Comparison of ENCODE assay signal across 12 cellular contexts in the genomic region with DNA sequence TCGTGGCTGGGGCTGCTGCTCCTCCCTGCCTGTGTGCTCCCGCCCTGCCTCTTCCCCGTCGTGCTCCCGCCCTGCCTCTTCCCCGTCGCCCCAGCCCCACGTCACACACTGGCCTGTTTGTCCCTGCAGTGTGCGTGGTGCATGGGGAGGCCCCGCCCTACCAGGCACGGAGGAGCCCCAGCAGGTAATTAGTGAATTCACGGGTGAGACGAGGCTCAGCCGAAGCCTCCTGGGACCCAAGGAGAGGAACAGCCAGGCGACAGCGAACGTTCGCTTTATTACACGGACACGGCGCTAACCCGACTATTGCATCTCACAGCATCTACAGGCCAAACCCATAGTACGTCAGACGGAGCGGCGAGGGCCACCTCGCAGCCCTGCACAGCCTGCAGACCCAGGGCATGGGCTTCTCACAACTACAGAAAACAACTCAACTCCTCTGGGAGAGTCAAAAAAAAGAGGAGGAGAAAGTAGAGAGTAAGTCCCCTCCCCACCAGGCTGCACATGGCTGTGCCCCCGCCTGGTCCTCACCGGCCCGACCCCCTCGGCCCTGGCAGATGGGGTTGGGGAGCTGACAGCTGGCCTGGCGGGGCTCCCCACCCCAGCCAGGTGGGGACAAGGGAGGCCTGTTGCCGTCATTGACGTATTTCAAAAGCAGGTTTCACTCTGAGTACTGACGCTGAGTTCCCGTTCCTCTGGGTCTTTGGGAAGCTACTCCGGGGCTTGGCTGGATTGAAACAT. TPM values are rescaled to one million over a fixed set of nuclear protein-coding genes. Genes with fewer than 3 reads are reported as not detected.
DNase-seq lines count a peak whose midpoint lies in the region; ATAC-seq, FAIRE-seq and TF ChIP-seq lines count a peak whose summit lies in the region.
"Had no signal": no experiment of that assay in that cellular context is flagged by ENCODE, and none has a peak within 500 bp of the region (broad histone marks: within the 10 kb centered on the region; RNA-seq: fewer than 3 reads in every experiment).

No MANE protein-coding gene starts in this region.

- no peak for DNase-seq in T-helper 1 cell
- DNase-seq in Karpas-422: peak; percentile 59
- no peak for DNase-seq in activated B cell treated with CpG ODN at 0.5 μM for 24 hours
- DNase-seq in pancreas: no peak
- no peak for DNase-seq in ACHN
- no peak for DNase-seq in effector memory CD4-positive, alpha-beta T cell
- no peak for DNase-seq in cerebellar cortex (ENCODE audit: low spot score)
- DNase-seq: amygdala had no signal

- H3K4me1 ChIP-seq in Karpas-422 (ENCODE audit: low read length) (peaks cover 9% of the 10 kb centered on the region), pancreas (no peaks in the 10 kb centered on the region)
- no peaks in the 10 kb centered on the region for H3K4me1 ChIP-seq in effector memory CD4-positive, alpha-beta T cell (ENCODE audit: control insufficient read depth, insufficient read depth, low read length, poor library complexity, severe bottlenecking)

- H3K36me3 Mint-ChIP-seq in T-helper 1 cell treated with Interleukin-12 subunit alpha and Interleukin-12 subunit beta and Interleukin-4 antibody, amounts not matched to agents 30 μg/mL and 1 μg/mL, for 36 hours (ENCODE audit: low read depth): no peaks in the 10 kb centered on the region
- H3K36me3 Mint-ChIP-seq in activated B cell treated with CpG ODN at 0.5 μM for 24 hours (ENCODE audit: low read depth): peaks cover 15% of the 10 kb centered on the region

- H4K20me1 ChIP-seq in Karpas-422 (ENCODE audit: insufficient read depth, low read depth, low read length): no peaks in the 10 kb centered on the region

- CTCF ChIA-PET in activated B cell treated with CpG ODN at 0.5 μM for 24 hours (lab: Charles Lee): no interaction called here

- no peak overlapping the region for H3K27ac ChIP-seq in Karpas-422 (ENCODE audit: low read length)
- no peak overlapping the region for H3K27ac ChIP-seq in pancreas
- no peak overlapping the region for H3K27ac ChIP-seq in effector memory CD4-positive, alpha-beta T cell (ENCODE audit: insufficient read depth, low read length, poor library complexity, severe bottlenecking)

- TF ChIP-seq CTCF in activated B cell treated with CpG ODN at 0.5 μM for 24 hours (IDR thresholded peaks at IDR 0.05): no peak
- no peak for TF ChIP-seq CTCF in pancreas (IDR thresholded peaks at IDR 0.05)

- POLR2A ChIA-PET in activated B cell treated with CpG ODN at 0.5 μM for 24 hours (lab: Charles Lee): interaction anchor here (0.7 kb wide), 1 partner anchor 16 kb away, joined by 6 read pairs; no protein-coding TSS in a partner anchor

- ATAC-seq in activated B cell treated with CpG ODN at 0.5 μM for 24 hours (ENCODE audit: low read depth) (peak; percentile 72), pancreas (peak in 3 of 4 donors; percentile 27 to 54 (median 28))

- H3K36me3 ChIP-seq in Karpas-422 (ENCODE audit: insufficient read depth, low read length): no peaks in the 10 kb centered on the region
- no peaks in the 10 kb centered on the region for H3K36me3 ChIP-seq in pancreas
- no peaks in the 10 kb centered on the region for H3K36me3 ChIP-seq in effector memory CD4-positive, alpha-beta T cell (ENCODE audit: control insufficient read depth, insufficient read depth, low read length)

- H3K9me2 ChIP-seq in Karpas-422 (replicated peaks; ENCODE audit: insufficient read depth, low read length): no peaks in the 10 kb centered on the region

- intact Hi-C loops in activated B cell treated with CpG ODN at 0.5 μM for 24 hours (cut with micrococcal nuclease): no loop called here
- intact Hi-C loops in pancreas (cut with DNase I): no loop called here

- peaks cover 2% of the 10 kb centered on the region for H3K4me1 Mint-ChIP-seq in T-helper 1 cell treated with Interleukin-12 subunit alpha and Interleukin-12 subunit beta and Interleukin-4 antibody, amounts not matched to agents 30 μg/mL and 1 μg/mL, for 36 hours (ENCODE audit: low read depth)
- H3K4me1 Mint-ChIP-seq in activated B cell treated with CpG ODN at 0.5 μM for 24 hours: peaks cover 14% of the 10 kb centered on the region

- no peaks in the 10 kb centered on the region for H3K9me3 Mint-ChIP-seq in T-helper 1 cell treated with Interleukin-12 subunit alpha and Interleukin-12 subunit beta and Interleukin-4 antibody, amounts not matched to agents 30 μg/mL and 1 μg/mL, for 36 hours
- H3K9me3 Mint-ChIP-seq in activated B cell treated with CpG ODN at 0.5 μM for 24 hours: no peaks in the 10 kb centered on the region

- no peak overlapping the region; the same call in 1 of the 2 replicates for H2AFZ ChIP-seq in Karpas-422 (ENCODE audit: low read length)

- H3K4me3 ChIP-seq in Karpas-422 (ENCODE audit: low read length) (no peak overlapping the region), pancreas (no peak overlapping the region)
- H3K4me3 ChIP-seq in effector memory CD4-positive, alpha-beta T cell (ENCODE audit: insufficient read depth, low read depth, low read length, poor library complexity, severe bottlenecking): no peak overlapping the region

- H3K4me2 ChIP-seq in Karpas-422 (ENCODE audit: low read depth, low read length, poor library complexity, severe bottlenecking): peak overlapping the region; percentile 41

- peaks cover 3% of the 10 kb centered on the region for H3K27me3 Mint-ChIP-seq in T-helper 1 cell treated with Interleukin-12 subunit alpha and Interleukin-12 subunit beta and Interleukin-4 antibody, amounts not matched to agents 30 μg/mL and 1 μg/mL, for 36 hours (ENCODE audit: low read depth)
- peaks cover 16% of the 10 kb centered on the region for H3K27me3 Mint-ChIP-seq in activated B cell treated with CpG ODN at 0.5 μM for 24 hours

- no peak for FAIRE-seq in pancreas (lab: Jason Lieb, UNC)
- FAIRE-seq: endometrium had no signal

- 31 to 35% methylated on average over 35 to 37 of the region's 37 CpGs for WGBS in pancreas, 2 donors

- no peaks in the 10 kb centered on the region for H3K79me2 ChIP-seq in Karpas-422 (ENCODE audit: low read length)

- in situ Hi-C loops in ACHN (cut with HindIII; ENCODE audit: low pct_ligation_motif_present, low pct_unique_long_range_greater_than_20kb, low sequenced_read_pairs): loop anchor here (25.0 kb wide), 1 partner anchor 108 kb away; no protein-coding TSS in a partner anchor

- H3K27me3 ChIP-seq in Karpas-422 (ENCODE audit: low read length) (no peaks in the 10 kb centered on the region; the same call in 1 of the 2 replicates), pancreas (no peaks in the 10 kb centered on the region)
- peaks cover 12% of the 10 kb centered on the region for H3K27me3 ChIP-seq in effector memory CD4-positive, alpha-beta T cell (replicated peaks; ENCODE audit: control insufficient read depth, insufficient read depth, low read length, poor library complexity, severe bottlenecking)

- H3K9me3 ChIP-seq in Karpas-422 (ENCODE audit: low read length): no peaks in the 10 kb centered on the region
- no peaks in the 10 kb centered on the region for H3K9me3 ChIP-seq in pancreas
- H3K9me3 ChIP-seq in effector memory CD4-positive, alpha-beta T cell (ENCODE audit: control insufficient read depth, low read length): no peaks in the 10 kb centered on the region

- peak overlapping the region; percentile 36 for H3K27ac Mint-ChIP-seq in T-helper 1 cell treated with Interleukin-12 subunit alpha and Interleukin-12 subunit beta and Interleukin-4 antibody, amounts not matched to agents 30 μg/mL and 1 μg/mL, for 36 hours
- H3K27ac Mint-ChIP-seq in activated B cell treated with CpG ODN at 0.5 μM for 24 hours: no peak overlapping the region

- peak overlapping the region; percentile 24; the same call in 1 of the 2 replicates for H3K9ac ChIP-seq in Karpas-422 (ENCODE audit: low read length)

- no peak overlapping the region for H3K4me3 Mint-ChIP-seq in T-helper 1 cell treated with Interleukin-12 subunit alpha and Interleukin-12 subunit beta and Interleukin-4 antibody, amounts not matched to agents 30 μg/mL and 1 μg/mL, for 36 hours
- peak overlapping the region; percentile 52 for H3K4me3 Mint-ChIP-seq in activated B cell treated with CpG ODN at 0.5 μM for 24 hours

RNA-seq across cellular contexts. Expression of a gene that starts 4.3 kb away (rescaled TPM):
- not detected in 2 replicates for total RNA-seq in Karpas-422 (2014; rRNA removed; shearing (Covaris generic); ENCODE audit: low replicate concordance)
- 0.44 and 0.67 TPM in 2 replicates for total RNA-seq in activated B cell treated with CpG ODN at 0.5 μM for 24 hours
- under 1 TPM in 3 of 6 donors, not detected in 3; 0.23 to 0.35 (median 0.24) TPM for total RNA-seq in pancreas
- polyA plus RNA-seq in pancreas: under 1 TPM; 0.63 to 0.65 TPM
- total RNA-seq: NCI-H460 had no signal
- polyA plus RNA-seq: AG04450 had no signal

RNA-seq across cellular contexts. Expression of a gene that starts 13.9 kb away (rescaled TPM):
- 58.0 and 84.6 TPM in 2 replicates for total RNA-seq in Karpas-422 (2014; rRNA removed; shearing (Covaris generic); ENCODE audit: low replicate concordance)
- total RNA-seq in activated B cell treated with CpG ODN at 0.5 μM for 24 hours (38.7 and 54.8 TPM in 2 replicates), pancreas (10 to 100 TPM; 16.0 to 35.5 (median 23.0) TPM)
- 10 to 100 TPM; 49.2 to 55.2 TPM for polyA plus RNA-seq in pancreas

RNA-seq across cellular contexts. Expression of a gene that starts 14.0 kb away (rescaled TPM):
- total RNA-seq in Karpas-422 (2014; rRNA removed; shearing (Covaris generic); ENCODE audit: low replicate concordance): 18.1 and 26.8 TPM in 2 replicates
- 39.9 and 48.3 TPM in 2 replicates for total RNA-seq in activated B cell treated with CpG ODN at 0.5 μM for 24 hours
- 10 to 100 TPM in 2 of 6 donors, 1 to 10 TPM in 4; 5.7 to 19.2 (median 7.2) TPM for total RNA-seq in pancreas
- 10 to 100 TPM; 18.0 to 26.1 TPM for polyA plus RNA-seq in pancreas

RNA-seq across cellular contexts. Expression of a gene that starts 59.0 kb away (rescaled TPM):
- total RNA-seq in Karpas-422 (2014; rRNA removed; shearing (Covaris generic); ENCODE audit: low replicate concordance): 193 and 232 TPM in 2 replicates
- total RNA-seq in activated B cell treated with CpG ODN at 0.5 μM for 24 hours: 198 and 209 TPM in 2 replicates
- total RNA-seq in pancreas: 10 to 100 TPM; 38.8 to 85.4 (median 61.6) TPM
- 10 to 100 TPM; 82.7 to 88.2 TPM for polyA plus RNA-seq in pancreas
